Comparison of ENCODE assay signal across 16 cellular contexts in genomic region chr1:65564493-65564892, GRCh38.
"Had no signal": no experiment of that assay in that cellular context is flagged by ENCODE, and none has a peak within 500 bp of the region (broad histone marks: within the 10 kb centered on the region; RNA-seq: fewer than 3 reads in every experiment).

No MANE protein-coding gene starts in this region.

- H3K4me1 ChIP-seq: esophagus muscularis mucosa had no signal

- DNase-seq: activated CD4-positive, alpha-beta T cell treated with anti-CD3 and anti-CD28 coated beads, Interleukin-2, amount 50 U/mL, for 4 hours; activated CD4-positive, CD25-positive, alpha-beta regulatory T cell; activated gamma-delta T cell; activated naive CD8-positive, alpha-beta T cell treated with anti-CD3 and anti-CD28 coated beads for 36 hours; activated T-cell treated with anti-CD3 and anti-CD28 coated beads, Interleukin-2, amount 50 U/mL, for 4 hours; aorta; dorsolateral prefrontal cortex; hypothalamus; left colon; ovary; stimulated activated CD4-positive, alpha-beta T cell treated with anti-CD3 and anti-CD28 coated beads, Interleukin-4, amount 100 ng/mL, for 1 hour; stimulated activated CD8-positive, alpha-beta memory T cell treated with anti-CD3 and anti-CD28 coated beads, Interleukin-4, amount 100 ng/mL, for 48 hours had no signal

- H3K27ac Mint-ChIP-seq: activated naive CD8-positive, alpha-beta T cell treated with anti-CD3 and anti-CD28 coated beads for 36 hours; natural killer cell treated with Interleukin-12 subunit alpha and Interleukin-12 subunit beta and Interleukin-15 and Interleukin-18, amount 100 ng/mL, for 72 hours; stimulated activated naive CD8-positive, alpha-beta T cell treated with anti-CD3 and anti-CD28 coated beads, Interleukin-15, Interleukin-2, amounts not matched to agents 100 ng/mL and 50 ng/mL, for 24 hours; T-helper 1 cell treated with Interleukin-12 subunit alpha and Interleukin-12 subunit beta and Interleukin-4 antibody, amounts not matched to agents 30 μg/mL and 1 μg/mL, for 36 hours had no signal

- H3K9me3 ChIP-seq: esophagus muscularis mucosa, ovary had no signal

- H3K4me3 ChIP-seq: dorsolateral prefrontal cortex, esophagus muscularis mucosa, ovary had no signal

- H3K4me3 Mint-ChIP-seq: activated naive CD8-positive, alpha-beta T cell treated with anti-CD3 and anti-CD28 coated beads for 36 hours; activated T-cell treated with anti-CD3 and anti-CD28 coated beads, Interleukin-2, amount 50 U/mL, for 4 hours; natural killer cell treated with Interleukin-12 subunit alpha and Interleukin-12 subunit beta and Interleukin-15 and Interleukin-18, amount 100 ng/mL, for 72 hours; stimulated activated naive CD8-positive, alpha-beta T cell treated with anti-CD3 and anti-CD28 coated beads, Interleukin-15, Interleukin-2, amounts not matched to agents 100 ng/mL and 50 ng/mL, for 24 hours; T-helper 1 cell treated with Interleukin-12 subunit alpha and Interleukin-12 subunit beta and Interleukin-4 antibody, amounts not matched to agents 30 μg/mL and 1 μg/mL, for 36 hours had no signal

- H3K36me3 ChIP-seq: ovary had no signal

- ATAC-seq: activated T-cell treated with anti-CD3 and anti-CD28 coated beads, Interleukin-2, amount 50 U/mL, for 4 hours; left colon; natural killer cell treated with Interleukin-12 subunit alpha and Interleukin-12 subunit beta and Interleukin-15 and Interleukin-18, amount 100 ng/mL, for 72 hours had no signal

- H3K27me3 Mint-ChIP-seq: activated naive CD8-positive, alpha-beta T cell treated with anti-CD3 and anti-CD28 coated beads for 36 hours; natural killer cell treated with Interleukin-12 subunit alpha and Interleukin-12 subunit beta and Interleukin-15 and Interleukin-18, amount 100 ng/mL, for 72 hours; stimulated activated naive CD8-positive, alpha-beta T cell treated with anti-CD3 and anti-CD28 coated beads, Interleukin-15, Interleukin-2, amounts not matched to agents 100 ng/mL and 50 ng/mL, for 24 hours had no signal

- H3K4me1 Mint-ChIP-seq: activated naive CD8-positive, alpha-beta T cell treated with anti-CD3 and anti-CD28 coated beads for 36 hours had no signal

- H3K9me3 Mint-ChIP-seq: activated naive CD8-positive, alpha-beta T cell treated with anti-CD3 and anti-CD28 coated beads for 36 hours; T-helper 1 cell treated with Interleukin-12 subunit alpha and Interleukin-12 subunit beta and Interleukin-4 antibody, amounts not matched to agents 30 μg/mL and 1 μg/mL, for 36 hours had no signal

- H3K27me3 ChIP-seq: dorsolateral prefrontal cortex, esophagus muscularis mucosa, ovary had no signal
